Comparison of ENCODE assay signal across 7 cellular contexts in genomic region chr11:89503422-89503821, GRCh38. TPM values are rescaled to one million over a fixed set of nuclear protein-coding genes. Genes with fewer than 3 reads are reported as not detected.
"Had no signal": no experiment of that assay in that cellular context is flagged by ENCODE, and none has a peak within 500 bp of the region (broad histone marks: within the 10 kb centered on the region; RNA-seq: fewer than 3 reads in every experiment).

No MANE protein-coding gene starts in this region.

- H3K36me3 Mint-ChIP-seq: IgD-negative memory B cell had no signal

- H3K27me3 Mint-ChIP-seq: IgD-negative memory B cell had no signal

- H3K4me3 Mint-ChIP-seq: IgD-negative memory B cell had no signal

- H3K4me1 Mint-ChIP-seq: IgD-negative memory B cell had no signal

- DNase-seq: IMR-90, KBM-7, KG1 had no signal

- H3K27ac Mint-ChIP-seq: IgD-negative memory B cell had no signal

RNA-seq across cellular contexts. Expression of gene NOX4, which starts 12.2 kb away (rescaled TPM):
- total RNA-seq: HepG2, HT-29, K562 had no signal
